19 cellular contexts compared by ENCODE assay signal in genomic region chr3:179555604-179556003, GRCh38.
"Had no signal": no experiment of that assay in that cellular context is flagged by ENCODE, and none has a peak within 500 bp of the region (broad histone marks: within the 10 kb centered on the region; RNA-seq: fewer than 3 reads in every experiment).

No MANE protein-coding gene starts in this region.

- H3K36me3 Mint-ChIP-seq: immature natural killer cell; naive thymus-derived CD8-positive, alpha-beta T cell had no signal

- H3K27me3 Mint-ChIP-seq: dendritic cell treated with granulocyte-macrophage colony-stimulating factor and Interleukin-4, amounts not matched to agents 40 ng/mL and 50 ng/mL, for 4 days; progenitor cell of endocrine pancreas had no signal

- H3K27me3 ChIP-seq: foreskin keratinocyte, pancreas had no signal

- H3K4me1 Mint-ChIP-seq: immature natural killer cell; naive thymus-derived CD8-positive, alpha-beta T cell had no signal

- H3K27ac ChIP-seq: foreskin keratinocyte, pancreas had no signal

- DNase-seq: erythroblast; foreskin keratinocyte; immature natural killer cell; kidney; left colon; mammary epithelial cell; naive thymus-derived CD8-positive, alpha-beta T cell; occipital lobe; pancreas; right cardiac atrium; small intestine; stimulated activated CD4-positive, alpha-beta T cell treated with anti-CD3 and anti-CD28 coated beads, Interleukin-12 subunit alpha, Interleukin-12 subunit beta, amount 100 ng/mL, for 4 hours; stimulated activated naive CD4-positive, alpha-beta T cell treated with Interleukin-2 at 50 U/mL for 16 hours; trophoblast cell had no signal

- H3K27ac Mint-ChIP-seq: dendritic cell treated with granulocyte-macrophage colony-stimulating factor and Interleukin-4, amounts not matched to agents 40 ng/mL and 50 ng/mL, for 4 days; immature natural killer cell; naive thymus-derived CD8-positive, alpha-beta T cell; progenitor cell of endocrine pancreas had no signal

- H3K4me1 ChIP-seq: foreskin keratinocyte, pancreas had no signal

- H3K9me3 Mint-ChIP-seq: dendritic cell treated with granulocyte-macrophage colony-stimulating factor and Interleukin-4, amounts not matched to agents 40 ng/mL and 50 ng/mL, for 4 days; immature natural killer cell; naive thymus-derived CD8-positive, alpha-beta T cell had no signal

- H3K36me3 ChIP-seq: pancreas had no signal

- FAIRE-seq: colon, kidney, pancreas, small intestine, urothelium cell line had no signal

- H3K4me3 ChIP-seq: pancreas had no signal

- H3K4me3 Mint-ChIP-seq: dendritic cell treated with granulocyte-macrophage colony-stimulating factor and Interleukin-4, amounts not matched to agents 40 ng/mL and 50 ng/mL, for 4 days; immature natural killer cell; naive thymus-derived CD8-positive, alpha-beta T cell; neural crest cell had no signal

- ATAC-seq: foreskin keratinocyte; left colon; naive thymus-derived CD8-positive, alpha-beta T cell; pancreas; right cardiac atrium had no signal

- H3K9me3 ChIP-seq: pancreas had no signal
